ENCODE assay signal across 1 cellular context in genomic region chr1:64469121-64469520, GRCh38.
TF ChIP-seq lines count a peak whose summit lies in the region.

No MANE protein-coding gene starts in this region.

TF ChIP-seq in SK-N-SH, 30 proteins besides CTCF, POLR2A, EP300 and RAD21 (continued from another document):
- TF ChIP-seq USF1 (IDR thresholded peaks at IDR 0.05; ENCODE audit: borderline replicate concordance, low read depth) (no peak), SIN3A (IDR thresholded peaks at IDR 0.05; ENCODE audit: borderline replicate concordance, low read depth, low read length) (no peak), RFX5 (IDR thresholded peaks at IDR 0.05; ENCODE audit: low read length) (no peak), MEF2A (IDR thresholded peaks at IDR 0.05; ENCODE audit: borderline replicate concordance, low read depth) (no peak), ELF1 (IDR thresholded peaks at IDR 0.05) (no peak), ZBTB33 (IDR thresholded peaks at IDR 0.05; ENCODE audit: borderline replicate concordance, low read depth) (no peak), GABPA (IDR thresholded peaks at IDR 0.05; ENCODE audit: low read depth) (no peak)
